26 cellular contexts compared by ENCODE assay signal in genomic region chr1:70420320-70420719, GRCh38.
"Had no signal": no experiment of that assay in that cellular context is flagged by ENCODE, and none has a peak within 500 bp of the region (broad histone marks: within the 10 kb centered on the region; RNA-seq: fewer than 3 reads in every experiment).

No MANE protein-coding gene starts in this region.

- H3K4me1 ChIP-seq: breast epithelium, esophagus muscularis mucosa, foreskin keratinocyte, heart left ventricle, left lung, lower lobe of right lung, right atrium auricular region, upper lobe of left lung had no signal

- H3K27ac ChIP-seq: breast epithelium, esophagus muscularis mucosa, foreskin keratinocyte, heart left ventricle, left lung, lower lobe of right lung, right atrium auricular region, upper lobe of left lung had no signal

- H3K4me2 ChIP-seq: smooth muscle cell had no signal

- H3K9me3 ChIP-seq: breast epithelium, esophagus muscularis mucosa, heart left ventricle, left lung, lower lobe of right lung, right atrium auricular region, upper lobe of left lung had no signal

- DNase-seq: activated CD4-positive, alpha-beta T cell treated with anti-CD3 and anti-CD28 coated beads, Interleukin-2, amount 10 ng/mL, durations not matched to agents 7 days and 5 days; activated CD8-positive, alpha-beta memory T cell treated with anti-CD3 and anti-CD28 coated beads, Interleukin-2, amount 10 ng/mL, durations not matched to agents 7 days and 5 days; activated CD8-positive, alpha-beta T cell treated with anti-CD3 and anti-CD28 coated beads, Interleukin-2, amount 10 ng/mL, durations not matched to agents 7 days and 5 days; activated naive CD4-positive, alpha-beta T cell; activated T-cell treated with anti-CD3 and anti-CD28 coated beads, Interleukin-2, amount 50 U/mL, for 72 hours; central memory CD4-positive, alpha-beta T cell; foreskin keratinocyte; heart left ventricle; hypothalamus; kidney glomerular epithelial cell; left lung; lower lobe of right lung; mesenchymal stem cell; natural killer cell; stimulated activated CD4-positive, alpha-beta T cell treated with anti-CD3 and anti-CD28 coated beads, Interleukin-1b, Interleukin-23, amount 100 ng/mL, for 48 hours; stimulated activated CD4-positive, alpha-beta T cell treated with anti-CD3 and anti-CD28 coated beads, Interleukin-4, amount 100 ng/mL, for 4 hours; stimulated activated CD8-positive, alpha-beta memory T cell treated with anti-CD3 and anti-CD28 coated beads, Interleukin-4, amount 100 ng/mL, for 48 hours; stimulated activated naive CD8-positive, alpha-beta T cell treated with anti-CD3 and anti-CD28 coated beads, Interleukin-15, amount 100 ng/mL, for 72 hours; substantia nigra; upper lobe of left lung had no signal

- H3K4me3 ChIP-seq: breast epithelium, esophagus muscularis mucosa, heart left ventricle, left lung, lower lobe of right lung, right atrium auricular region, smooth muscle cell, upper lobe of left lung had no signal

- H3K36me3 ChIP-seq: breast epithelium, lower lobe of right lung had no signal

- H3K27me3 ChIP-seq: breast epithelium, esophagus muscularis mucosa, foreskin keratinocyte, heart left ventricle, left lung, right atrium auricular region, upper lobe of left lung had no signal

- ATAC-seq: activated CD8-positive, alpha-beta memory T cell treated with anti-CD3 and anti-CD28 coated beads, Interleukin-2, amount 10 ng/mL, durations not matched to agents 7 days and 5 days; activated CD8-positive, alpha-beta T cell treated with anti-CD3 and anti-CD28 coated beads, Interleukin-2, amount 10 ng/mL, durations not matched to agents 7 days and 5 days; activated naive CD4-positive, alpha-beta T cell treated with anti-CD3 and anti-CD28 coated beads, Interleukin-2, amount 50 U/mL, for 72 hours; activated T-cell treated with anti-CD3 and anti-CD28 coated beads, Interleukin-2, amount 50 U/mL, for 72 hours; foreskin keratinocyte; heart left ventricle; left lung; lower lobe of right lung; natural killer cell; stimulated activated memory B cell treated with anti-CD40 and anti-IgM and Interleukin-4, amounts not matched to agents 10 μg/mL and 1 μg/mL and 100 μg/mL, for 72 hours; stimulated activated naive CD8-positive, alpha-beta T cell treated with anti-CD3 and anti-CD28 coated beads, Interleukin-15, amount 100 ng/mL, for 72 hours had no signal
